33 cellular contexts compared by ENCODE assay signal in genomic region chr4:145473203-145473602, GRCh38.
"Had no signal": no experiment of that assay in that cellular context is flagged by ENCODE, and none has a peak within 500 bp of the region (broad histone marks: within the 10 kb centered on the region; RNA-seq: fewer than 3 reads in every experiment).

No MANE protein-coding gene starts in this region.

- H3K4me3 ChIP-seq: ascending aorta, breast epithelium, cardiac muscle cell, coronary artery, dorsolateral prefrontal cortex, esophagus muscularis mucosa, gastrocnemius medialis, heart left ventricle had no signal

- H3K36me3 Mint-ChIP-seq: activated CD8-positive, alpha-beta memory T cell treated with anti-CD3 and anti-CD28 coated beads, Interleukin-2, amount 10 ng/mL, durations not matched to agents 7 days and 5 days; activated naive CD4-positive, alpha-beta T cell treated with anti-CD3 and anti-CD28 coated beads, Interleukin-2, amount 50 U/mL, for 24 hours; activated naive CD8-positive, alpha-beta T cell treated with anti-CD3 and anti-CD28 coated beads, Interleukin-2, amount 10 ng/mL, durations not matched to agents 7 days and 5 days had no signal

- DNase-seq: activated CD4-positive, alpha-beta memory T cell treated with anti-CD3 and anti-CD28 coated beads for 36 hours; activated CD4-positive, alpha-beta T cell treated with anti-CD3 and anti-CD28 coated beads for 36 hours; activated CD4-positive, alpha-beta T cell treated with anti-CD3 and anti-CD28 coated beads, Interleukin-2, amount 10 ng/mL, durations not matched to agents 24 days and 14 days; activated CD4-positive, CD25-positive, alpha-beta regulatory T cell; activated CD4-positive, CD25-positive, alpha-beta regulatory T cell treated with anti-CD3 and anti-CD28 coated beads, Interleukin-2, amount 50 U/mL, for 72 hours; activated CD8-positive, alpha-beta memory T cell treated with anti-CD3 and anti-CD28 coated beads, Interleukin-2, amount 10 ng/mL, durations not matched to agents 7 days and 5 days; activated CD8-positive, alpha-beta memory T cell treated with anti-CD3 and anti-CD28 coated beads, Interleukin-2, amount 50 U/mL, for 4 hours; activated CD8-positive, alpha-beta T cell treated with anti-CD3 and anti-CD28 coated beads, Interleukin-2, amount 10 ng/mL, durations not matched to agents 7 days and 5 days; activated effector memory CD4-positive, alpha-beta T cell treated with anti-CD3 and anti-CD28 coated beads, Interleukin-2, amount 50 U/mL, for 16 hours; activated naive CD4-positive, alpha-beta T cell treated with anti-CD3 and anti-CD28 coated beads for 36 hours; activated naive CD8-positive, alpha-beta T cell treated with anti-CD3 and anti-CD28 coated beads, Interleukin-2, amount 10 ng/mL, durations not matched to agents 7 days and 5 days; activated T-cell treated with anti-CD3 and anti-CD28 coated beads, Interleukin-2, amount 50 U/mL, for 1 hour; activated T-cell treated with anti-CD3 and anti-CD28 coated beads, Interleukin-2, amount 50 U/mL, for 48 hours; central memory CD4-positive, alpha-beta T cell; cerebellar nuclear complex; dorsolateral prefrontal cortex; effector memory CD4-positive, alpha-beta T cell; erythroblast; foreskin keratinocyte; gastrocnemius medialis; glutamatergic neuron; heart left ventricle; T-helper 2 cell had no signal

- H3K4me1 Mint-ChIP-seq: activated CD4-positive, alpha-beta T cell treated with anti-CD3 and anti-CD28 coated beads for 36 hours; activated CD4-positive, alpha-beta T cell treated with anti-CD3 and anti-CD28 coated beads, Interleukin-2, amount 10 ng/mL, durations not matched to agents 24 days and 14 days; activated CD8-positive, alpha-beta memory T cell treated with anti-CD3 and anti-CD28 coated beads, Interleukin-2, amount 10 ng/mL, durations not matched to agents 7 days and 5 days; activated naive CD4-positive, alpha-beta T cell treated with anti-CD3 and anti-CD28 coated beads, Interleukin-2, amount 50 U/mL, for 24 hours; activated naive CD8-positive, alpha-beta T cell treated with anti-CD3 and anti-CD28 coated beads, Interleukin-2, amount 10 ng/mL, durations not matched to agents 7 days and 5 days; brain had no signal

- H3K9me3 Mint-ChIP-seq: activated naive CD4-positive, alpha-beta T cell treated with anti-CD3 and anti-CD28 coated beads, Interleukin-2, amount 50 U/mL, for 24 hours had no signal

- H3K9me3 ChIP-seq: ascending aorta, gastrocnemius medialis had no signal

- H3K4me1 ChIP-seq: ascending aorta, breast epithelium, esophagus muscularis mucosa, foreskin keratinocyte, gastrocnemius medialis, heart left ventricle had no signal

- H3K27ac ChIP-seq: ascending aorta, breast epithelium, cardiac muscle cell, coronary artery, dorsolateral prefrontal cortex, esophagus muscularis mucosa, foreskin keratinocyte, gastrocnemius medialis, heart left ventricle had no signal

- H3K4me3 Mint-ChIP-seq: activated CD4-positive, alpha-beta memory T cell treated with anti-CD3 and anti-CD28 coated beads for 36 hours; activated CD4-positive, alpha-beta T cell treated with anti-CD3 and anti-CD28 coated beads for 36 hours; activated CD4-positive, alpha-beta T cell treated with anti-CD3 and anti-CD28 coated beads, Interleukin-2, amount 10 ng/mL, durations not matched to agents 24 days and 14 days; activated CD8-positive, alpha-beta memory T cell treated with anti-CD3 and anti-CD28 coated beads, Interleukin-2, amount 10 ng/mL, durations not matched to agents 7 days and 5 days; activated CD8-positive, alpha-beta T cell treated with anti-CD3 and anti-CD28 coated beads, Interleukin-2, amount 10 ng/mL, durations not matched to agents 7 days and 5 days; activated naive CD4-positive, alpha-beta T cell treated with anti-CD3 and anti-CD28 coated beads for 36 hours; activated naive CD4-positive, alpha-beta T cell treated with anti-CD3 and anti-CD28 coated beads, Interleukin-2, amount 50 U/mL, for 24 hours; activated naive CD8-positive, alpha-beta T cell treated with anti-CD3 and anti-CD28 coated beads, Interleukin-2, amount 10 ng/mL, durations not matched to agents 7 days and 5 days; activated T-helper 1 cell treated with anti-CD3 and anti-CD28 coated beads, Interleukin-12 subunit alpha, Interleukin-12 subunit beta, Interleukin-2, Interleukin-4 antibody, amounts not matched to agents 30 ng/mL and 10 ng/mL and 1 ng/mL, durations not matched to agents 14 hours and 24 hours and 36 hours; brain; dendritic cell treated with granulocyte-macrophage colony-stimulating factor and Interleukin-4, amounts not matched to agents 40 ng/mL and 50 ng/mL, for 4 days had no signal

- H3K36me3 ChIP-seq: ascending aorta, breast epithelium, cardiac muscle cell, esophagus muscularis mucosa, gastrocnemius medialis, heart left ventricle had no signal

- ATAC-seq: activated CD4-positive, alpha-beta T cell treated with anti-CD3 and anti-CD28 coated beads for 36 hours; activated CD8-positive, alpha-beta memory T cell treated with anti-CD3 and anti-CD28 coated beads, Interleukin-2, amount 10 ng/mL, durations not matched to agents 7 days and 5 days; activated CD8-positive, alpha-beta T cell treated with anti-CD3 and anti-CD28 coated beads, Interleukin-2, amount 10 ng/mL, durations not matched to agents 7 days and 5 days; foreskin keratinocyte; gastrocnemius medialis; heart left ventricle had no signal

- H3K27ac Mint-ChIP-seq: activated CD4-positive, alpha-beta memory T cell treated with anti-CD3 and anti-CD28 coated beads for 36 hours; activated CD4-positive, alpha-beta T cell treated with anti-CD3 and anti-CD28 coated beads for 36 hours; activated CD4-positive, alpha-beta T cell treated with anti-CD3 and anti-CD28 coated beads, Interleukin-2, amount 10 ng/mL, durations not matched to agents 24 days and 14 days; activated CD8-positive, alpha-beta memory T cell treated with anti-CD3 and anti-CD28 coated beads, Interleukin-2, amount 10 ng/mL, durations not matched to agents 7 days and 5 days; activated CD8-positive, alpha-beta T cell treated with anti-CD3 and anti-CD28 coated beads, Interleukin-2, amount 10 ng/mL, durations not matched to agents 7 days and 5 days; activated naive CD4-positive, alpha-beta T cell treated with anti-CD3 and anti-CD28 coated beads for 36 hours; activated naive CD4-positive, alpha-beta T cell treated with anti-CD3 and anti-CD28 coated beads, Interleukin-2, amount 50 U/mL, for 24 hours; activated naive CD8-positive, alpha-beta T cell treated with anti-CD3 and anti-CD28 coated beads, Interleukin-2, amount 10 ng/mL, durations not matched to agents 7 days and 5 days; activated T-helper 1 cell treated with anti-CD3 and anti-CD28 coated beads, Interleukin-12 subunit alpha, Interleukin-12 subunit beta, Interleukin-2, Interleukin-4 antibody, amounts not matched to agents 30 ng/mL and 10 ng/mL and 1 ng/mL, durations not matched to agents 14 hours and 24 hours and 36 hours; activated T-helper 2 cell treated with anti-CD3 and anti-CD28 coated beads, Interferon-gamma antibody, Interleukin-2, Interleukin-4, amounts not matched to agents 10 μg/mL and 5 μg/mL and 100 μg/mL, durations not matched to agents 14 hours and 24 hours and 36 hours; brain; dendritic cell treated with granulocyte-macrophage colony-stimulating factor and Interleukin-4, amounts not matched to agents 40 ng/mL and 50 ng/mL, for 4 days had no signal
